26 cellular contexts compared by ENCODE assay signal in the genomic region with DNA sequence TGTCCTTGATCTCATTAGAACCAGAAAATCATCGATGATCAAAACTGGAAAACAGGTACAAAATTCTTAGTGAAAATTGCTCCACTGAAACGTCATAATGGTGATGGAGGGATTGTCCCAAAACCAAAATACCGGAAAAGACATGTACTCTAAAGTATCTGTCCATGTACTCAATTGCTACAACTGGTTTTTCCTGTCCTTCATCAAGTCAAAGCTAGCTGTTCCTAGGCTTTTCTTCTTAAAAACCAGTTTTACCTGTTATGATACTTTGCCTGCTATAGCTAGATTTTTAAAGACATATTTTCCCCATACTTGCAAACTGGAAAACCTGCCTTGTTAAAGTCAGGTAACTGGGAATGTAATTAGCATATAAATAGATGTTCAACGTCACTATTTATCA. TPM values are rescaled to one million over a fixed set of nuclear protein-coding genes. Genes with fewer than 3 reads are reported as not detected.
A peak's percentile ranks its signal among the peaks of the same experiment; 100 is the strongest.
DNase-seq lines count a peak whose midpoint lies in the region; ATAC-seq and TF ChIP-seq lines count a peak whose summit lies in the region.
"Had no signal": no experiment of that assay in that cellular context is flagged by ENCODE, and none has a peak within 500 bp of the region (broad histone marks: within the 10 kb centered on the region; RNA-seq: fewer than 3 reads in every experiment).

No MANE protein-coding gene starts in this region.

- no peaks in the 10 kb centered on the region for H3K9me2 ChIP-seq in PC-9 (ENCODE audit: insufficient read depth)

- peak overlapping the region; percentile 48 for H3K4me2 ChIP-seq in PC-9
- H3K4me2 ChIP-seq: BLaER1 treated with 17β-estradiol and CSF1 and Interleukin-3, amounts not matched to agents 10 nM and 100 nM; smooth muscle cell had no signal

- H3K4me1 ChIP-seq in Caco-2 = peaks cover 58% of the 10 kb centered on the region
- peaks cover 36% of the 10 kb centered on the region for H3K4me1 ChIP-seq in PC-9 (replicated peaks; ENCODE audit: insufficient read depth)
- H3K4me1 ChIP-seq in ovary (ENCODE audit: insufficient read depth) = no peaks in the 10 kb centered on the region
- H3K4me1 ChIP-seq: ascending aorta, left lung had no signal

- no peaks in the 10 kb centered on the region for H3K27me3 Mint-ChIP-seq in Caco-2 (ENCODE audit: insufficient read depth, unreplicated experiment)
- H3K27me3 Mint-ChIP-seq: activated T-helper 17 cell treated with anti-CD3 and anti-CD28 coated beads, Interleukin-2, amount 50 U/mL, for 72 hours; naive thymus-derived CD4-positive, alpha-beta T cell had no signal

- TF ChIP-seq EP300 in ovary (IDR thresholded peaks at IDR 0.05) = no peak

- 90 to 92% (median 91%) methylated on average over 4 of the region's 4 CpGs for WGBS in ovary, 3 donors

- peaks cover 31% of the 10 kb centered on the region for H3K4me1 Mint-ChIP-seq in Caco-2 (ENCODE audit: low read depth, unreplicated experiment)

- peaks cover 28% of the 10 kb centered on the region for H3K36me3 Mint-ChIP-seq in Caco-2 (ENCODE audit: insufficient read depth, unreplicated experiment)
- H3K36me3 Mint-ChIP-seq: activated naive CD4-positive, alpha-beta T cell treated with anti-CD3 and anti-CD28 coated beads, Interleukin-2, amount 50 U/mL, for 72 hours had no signal

- POLR2A ChIA-PET in Caco-2 (lab: Charles Lee) = interaction anchor here (0.6 to 1.8 kb wide), 3 partner anchors 49 to 385 kb away, joined by 3 to 11 read pairs (median 8); a partner anchor contains a TSS
- POLR2A ChIA-PET in PC-9 (lab: Charles Lee; ENCODE audit: unreplicated experiment) = interaction anchor here (0.6 to 0.7 kb wide), 2 partner anchors 10 to 231 kb away, joined by 3 to 7 read pairs; no protein-coding TSS in a partner anchor

- no TSS peak for BruUV-seq in Caco-2 (replicated peaks; lab: Mats Ljungman, UMichigan)
- no TSS peak for BruUV-seq in PC-9 (replicated peaks; lab: Mats Ljungman, UMichigan)

- peaks cover 20% of the 10 kb centered on the region for H3F3A ChIP-seq in PC-9 (ENCODE audit: insufficient read depth, low read depth)

- H3K27me3 ChIP-seq in Caco-2 (replicated peaks; ENCODE audit: control insufficient read depth, insufficient read depth, low read length) = no peaks in the 10 kb centered on the region
- H3K27me3 ChIP-seq in PC-9 (ENCODE audit: insufficient read depth, low read depth) = no peaks in the 10 kb centered on the region
- no peaks in the 10 kb centered on the region for H3K27me3 ChIP-seq in ovary
- H3K27me3 ChIP-seq: ascending aorta; BLaER1 treated with 17β-estradiol and CSF1 and Interleukin-3, amounts not matched to agents 10 nM and 100 nM; dorsolateral prefrontal cortex; left lung had no signal

- CTCF ChIA-PET in Caco-2 (lab: Charles Lee) (interaction anchor here (0.7 to 1.3 kb wide), 3 partner anchors 10 to 212 kb away, joined by 3 to 7 read pairs (median 6); no protein-coding TSS in a partner anchor), PC-9 (lab: Charles Lee) (interaction anchor here (0.7 kb wide), 2 partner anchors 9 to 211 kb away, joined by 3 to 5 read pairs; no protein-coding TSS in a partner anchor)

- no peaks in the 10 kb centered on the region for H4K20me1 ChIP-seq in PC-9 (ENCODE audit: insufficient read depth)
- H4K20me1 ChIP-seq: BLaER1 treated with 17β-estradiol and CSF1 and Interleukin-3, amounts not matched to agents 10 nM and 100 nM had no signal

- no peak for ATAC-seq in left colon
- ATAC-seq: activated naive CD4-positive, alpha-beta T cell treated with anti-CD3 and anti-CD28 coated beads, Interleukin-2, amount 50 U/mL, for 72 hours; activated T-helper 17 cell treated with anti-CD3 and anti-CD28 coated beads, Interleukin-2, amount 50 U/mL, for 72 hours; left lung; naive thymus-derived CD4-positive, alpha-beta T cell; SK-N-SH treated with all-trans-retinoic acid at 6 μM for 48 hours had no signal

- TF ChIP-seq CTCF in Caco-2 (IDR thresholded peaks at IDR 0.05; ENCODE audit: insufficient read depth in 1 of 2, low read depth in 1 of 2, low read length in 1 of 2, severe bottlenecking in 1 of 2, unreplicated experiment in 1 of 2) (no peak), LNCaP clone FGC (IDR thresholded peaks at IDR 0.05; ENCODE audit: control insufficient read depth, extremely low read depth, insufficient read depth) (no peak), PC-9 (conservative IDR thresholded peaks at IDR 0.05) (no peak), ovary (IDR thresholded peaks at IDR 0.05) (no peak)

- no peak overlapping the region for H2AFZ ChIP-seq in PC-9

- H3K4me3 Mint-ChIP-seq in Caco-2 (ENCODE audit: unreplicated experiment) = peak overlapping the region; percentile 48
- H3K4me3 Mint-ChIP-seq: activated CD4-positive, alpha-beta T cell treated with anti-CD3 and anti-CD28 coated beads, Interleukin-2, amount 10 ng/mL, durations not matched to agents 24 days and 14 days; activated T-helper 17 cell treated with anti-CD3 and anti-CD28 coated beads, Interleukin-2, amount 50 U/mL, for 72 hours; naive thymus-derived CD4-positive, alpha-beta T cell had no signal

- intact Hi-C loops in Caco-2 (cut with micrococcal nuclease; ENCODE audit: unreplicated experiment) (no loop called here), PC-9 (cut with micrococcal nuclease; ENCODE audit: unreplicated experiment) (loop anchor here (1.0 kb wide), 1 partner anchor 183 kb away; no protein-coding TSS in a partner anchor), ovary (cut with DNase I) (no loop called here), left colon (cut with DNase I, micrococcal nuclease) (no loop called here)

- peak overlapping the region; percentile 88 for H3K27ac Mint-ChIP-seq in Caco-2 (ENCODE audit: unreplicated experiment)
- H3K27ac Mint-ChIP-seq: activated CD4-positive, alpha-beta T cell treated with anti-CD3 and anti-CD28 coated beads, Interleukin-2, amount 10 ng/mL, durations not matched to agents 24 days and 14 days; activated naive CD4-positive, alpha-beta T cell treated with anti-CD3 and anti-CD28 coated beads, Interleukin-2, amount 50 U/mL, for 72 hours; activated T-helper 17 cell treated with anti-CD3 and anti-CD28 coated beads, Interleukin-2, amount 50 U/mL, for 72 hours; naive thymus-derived CD4-positive, alpha-beta T cell had no signal

- H3K36me3 ChIP-seq in Caco-2 (ENCODE audit: control insufficient read depth, insufficient read depth, low read length) (no peaks in the 10 kb centered on the region), PC-9 (ENCODE audit: low read depth) (no peaks in the 10 kb centered on the region), ovary (no peaks in the 10 kb centered on the region)
- H3K36me3 ChIP-seq: ascending aorta; BLaER1 treated with 17β-estradiol and CSF1 and Interleukin-3, amounts not matched to agents 10 nM and 100 nM; left lung had no signal

- H3K9me3 ChIP-seq in Caco-2 (no peaks in the 10 kb centered on the region; the same call in 1 of the 2 replicates), PC-9 (ENCODE audit: insufficient read depth, low read depth) (no peaks in the 10 kb centered on the region), ovary (no peaks in the 10 kb centered on the region)
- H3K9me3 ChIP-seq: ascending aorta; BLaER1 treated with 17β-estradiol and CSF1 and Interleukin-3, amounts not matched to agents 10 nM and 100 nM; left lung had no signal

- H3K27ac ChIP-seq in PC-9 = peak overlapping the region; percentile 63
- H3K27ac ChIP-seq in ovary = no peak overlapping the region
- H3K27ac ChIP-seq: ascending aorta; BLaER1 treated with 17β-estradiol and CSF1 and Interleukin-3, amounts not matched to agents 10 nM and 100 nM; dorsolateral prefrontal cortex; HL-60; left lung had no signal

- no peak for TF ChIP-seq POLR2A in ovary (IDR thresholded peaks at IDR 0.05)

- peaks cover 9% of the 10 kb centered on the region for H3K9me3 Mint-ChIP-seq in Caco-2 (ENCODE audit: unreplicated experiment)
- H3K9me3 Mint-ChIP-seq: activated CD4-positive, alpha-beta T cell treated with anti-CD3 and anti-CD28 coated beads, Interleukin-2, amount 10 ng/mL, durations not matched to agents 24 days and 14 days; activated naive CD4-positive, alpha-beta T cell treated with anti-CD3 and anti-CD28 coated beads, Interleukin-2, amount 50 U/mL, for 72 hours; activated T-helper 17 cell treated with anti-CD3 and anti-CD28 coated beads, Interleukin-2, amount 50 U/mL, for 72 hours; naive thymus-derived CD4-positive, alpha-beta T cell had no signal

- H3K4me3 ChIP-seq in Caco-2 (ENCODE audit: low read depth, low read length) (no peak overlapping the region), LNCaP clone FGC (ENCODE audit: low read depth, low read length) (no peak overlapping the region), PC-9 (no peak overlapping the region), ovary (no peak overlapping the region)
- H3K4me3 ChIP-seq: ascending aorta; BLaER1 treated with 17β-estradiol and CSF1 and Interleukin-3, amounts not matched to agents 10 nM and 100 nM; dorsolateral prefrontal cortex; left lung; smooth muscle cell had no signal

- no peaks in the 10 kb centered on the region for H3K79me2 ChIP-seq in PC-9 (ENCODE audit: low read depth)

- DNase-seq in Caco-2 = peak in 1 of 2 experiments; percentile 60
- DNase-seq in LNCaP clone FGC (ENCODE audit: low read depth) = peak; percentile 85
- DNase-seq in PC-9 = peak in 1 of 2 experiments; percentile 95
- peak; percentile 20 for DNase-seq in left kidney (ENCODE audit: low read depth, low spot score)
- no peak for DNase-seq in HK-2 (ENCODE audit: unreplicated experiment)
- DNase-seq in ovary = no peak
- DNase-seq in left colon = no peak
- DNase-seq: activated CD4-positive, alpha-beta T cell treated with anti-CD3 and anti-CD28 coated beads, Interleukin-2, amount 10 ng/mL, durations not matched to agents 24 days and 14 days; central memory CD4-positive, alpha-beta T cell; dorsolateral prefrontal cortex; naive thymus-derived CD4-positive, alpha-beta T cell; NCI-H2171; NCI-H69; occipital lobe; retina; RPMI8226; stimulated activated CD4-positive, alpha-beta T cell treated with anti-CD3 and anti-CD28 coated beads, Interleukin-2, amount 100 ng/mL, for 24 hours; substantia nigra had no signal

RNA-seq across cellular contexts. Expression of a gene that starts 50.5 kb away (rescaled TPM):
- 60.8 and 66.1 TPM in 2 replicates for total RNA-seq in Caco-2 (2022)
- total RNA-seq in PC-9 (2021) = 23.0 and 26.4 TPM in 2 replicates
- total RNA-seq in ovary = 10 to 100 TPM in 4 of 7 donors, 1 to 10 TPM in 3; 4.9 to 20.6 (median 10.2) TPM
- polyA plus RNA-seq in ovary = 1 to 10 TPM; 4.3 to 4.9 TPM
- total RNA-seq in left colon = 10 to 100 TPM; 69.2 to 85.7 TPM

Comparison
In these comparisons a context has a peak if more than half of its experiments do, and no peak if none do; other contexts are left out.
1. DNase-seq: peak in LNCaP clone FGC (single experiment) and left kidney (single experiment); none in HK-2 (single experiment), ovary (0 of 5) and left colon (0 of 2).